Comparison of ENCODE assay signal across 15 cellular contexts in the genomic region with DNA sequence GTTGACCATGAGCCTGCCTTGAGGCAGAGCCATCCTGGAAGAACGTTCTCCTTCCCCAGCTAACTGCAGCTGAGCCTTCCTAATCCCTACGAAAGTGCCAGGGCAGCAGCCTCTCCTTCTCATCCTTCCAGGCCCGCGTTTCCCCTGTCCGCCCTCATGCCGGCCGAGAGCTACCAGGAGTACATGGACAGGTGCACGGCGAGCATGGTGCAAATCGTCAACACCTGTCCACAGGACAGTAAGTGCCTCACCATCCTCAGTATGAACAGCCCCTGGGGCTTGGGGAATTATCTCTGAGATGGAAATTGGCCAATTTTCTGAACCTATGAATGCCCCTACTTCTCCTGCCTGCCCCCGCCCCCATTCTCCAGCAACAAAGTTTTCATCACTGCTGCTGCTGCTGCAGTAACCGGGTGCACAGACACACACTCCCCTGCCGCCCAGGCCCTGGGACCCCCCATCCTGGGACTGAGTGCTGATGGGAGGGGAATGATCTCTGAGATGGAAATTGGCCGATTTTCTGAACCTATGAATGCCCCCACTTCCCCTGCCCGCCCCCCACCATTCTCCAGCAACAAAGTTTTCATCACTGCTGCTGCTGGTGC. TPM values are rescaled to one million over a fixed set of nuclear protein-coding genes. Genes with fewer than 3 reads are reported as not detected.
DNase-seq lines count a peak whose midpoint lies in the region; ATAC-seq and TF ChIP-seq lines count a peak whose summit lies in the region.
"Had no signal": no experiment of that assay in that cellular context is flagged by ENCODE, and none has a peak within 500 bp of the region (broad histone marks: within the 10 kb centered on the region; RNA-seq: fewer than 3 reads in every experiment).

No MANE protein-coding gene starts in this region.

- H2BK5ac ChIP-seq in trophoblast cell (ENCODE audit: low read depth, low read length, poor library complexity) = no peak overlapping the region

- no peak overlapping the region for H4K8ac ChIP-seq in trophoblast cell (ENCODE audit: low read depth, low read length)

- no peaks in the 10 kb centered on the region for H3K9me3 Mint-ChIP-seq in activated T-cell treated with anti-CD3 and anti-CD28 coated beads, Interleukin-2, amount 50 U/mL, for 4 hours
- no peaks in the 10 kb centered on the region for H3K9me3 Mint-ChIP-seq in CD8-positive, alpha-beta T cell
- H3K9me3 Mint-ChIP-seq in activated T-helper 17 cell treated with anti-CD3 and anti-CD28 coated beads, Interleukin-2, amount 50 U/mL, for 72 hours = peaks cover 3% of the 10 kb centered on the region
- H3K9me3 Mint-ChIP-seq: CD14-positive monocyte had no signal

- CTCF ChIA-PET in CD8-positive, alpha-beta T cell (lab: Charles Lee) = interaction anchor here (0.8 to 1.0 kb wide), 2 partner anchors 24 to 298 kb away, joined by 3 read pairs; no protein-coding TSS in a partner anchor

- intact Hi-C loops in CD8-positive, alpha-beta T cell (cut with DNase I, micrococcal nuclease) = loop anchor here in 1 of 2 experiments (5.0 to 10.0 kb wide), 2 partner anchors 41 to 208 kb away; a partner anchor contains a TSS

- H3K4me1 Mint-ChIP-seq in activated T-cell treated with anti-CD3 and anti-CD28 coated beads, Interleukin-2, amount 50 U/mL, for 4 hours (ENCODE audit: low read depth) = peaks cover 36% of the 10 kb centered on the region
- H3K4me1 Mint-ChIP-seq in CD8-positive, alpha-beta T cell (ENCODE audit: low read depth) = peaks cover 29% of the 10 kb centered on the region
- H3K4me1 Mint-ChIP-seq in activated T-helper 17 cell treated with anti-CD3 and anti-CD28 coated beads, Interleukin-2, amount 50 U/mL, for 72 hours = peaks cover 39% of the 10 kb centered on the region
- H3K4me1 Mint-ChIP-seq: CD14-positive monocyte had no signal

- no peaks in the 10 kb centered on the region for H3K9me3 ChIP-seq in CD8-positive, alpha-beta T cell (ENCODE audit: low read length)
- peaks cover 5% of the 10 kb centered on the region for H3K9me3 ChIP-seq in trophoblast cell (ENCODE audit: insufficient read depth, low read depth, low read length)

- TF ChIP-seq CTCF in CD8-positive, alpha-beta T cell (IDR thresholded peaks at IDR 0.05) = no peak

- H4K12ac ChIP-seq in trophoblast cell (ENCODE audit: low read depth, low read length) = no peak overlapping the region

- no peak overlapping the region for H2AFZ ChIP-seq in trophoblast cell (ENCODE audit: insufficient read depth, low read length, poor library complexity)

- H2BK12ac ChIP-seq in trophoblast cell (ENCODE audit: low read length) = no peak overlapping the region

- H2AK5ac ChIP-seq in trophoblast cell (ENCODE audit: low read length) = no peak overlapping the region

- peaks cover 66% of the 10 kb centered on the region for H3K36me3 Mint-ChIP-seq in activated T-cell treated with anti-CD3 and anti-CD28 coated beads, Interleukin-2, amount 50 U/mL, for 4 hours (ENCODE audit: insufficient read depth)
- H3K36me3 Mint-ChIP-seq in CD8-positive, alpha-beta T cell = peaks cover 92% of the 10 kb centered on the region
- H3K36me3 Mint-ChIP-seq in activated T-helper 17 cell treated with anti-CD3 and anti-CD28 coated beads, Interleukin-2, amount 50 U/mL, for 72 hours (ENCODE audit: low read depth) = peaks cover 97% of the 10 kb centered on the region
- H3K36me3 Mint-ChIP-seq: CD14-positive monocyte had no signal

- peak; percentile 10 for DNase-seq in activated T-cell treated with anti-CD3 and anti-CD28 coated beads, Interleukin-2, amount 50 U/mL, for 1 hour
- DNase-seq in activated T-cell treated with anti-CD3 and anti-CD28 coated beads, Interleukin-2, amount 50 U/mL, for 4 hours = no peak
- DNase-seq in CD8-positive, alpha-beta T cell = no peak
- DNase-seq in trophoblast cell = peak; percentile 68 to 82
- DNase-seq: NCI-H1105, NCI-H187, NCI-H345, NCI-H526, Right ventricle myocardium superior had no signal

- H3K27me3 Mint-ChIP-seq in activated T-cell treated with anti-CD3 and anti-CD28 coated beads, Interleukin-2, amount 50 U/mL, for 4 hours (ENCODE audit: low read depth) = no peaks in the 10 kb centered on the region
- no peaks in the 10 kb centered on the region for H3K27me3 Mint-ChIP-seq in CD8-positive, alpha-beta T cell (ENCODE audit: low read depth)
- H3K27me3 Mint-ChIP-seq in activated T-helper 17 cell treated with anti-CD3 and anti-CD28 coated beads, Interleukin-2, amount 50 U/mL, for 72 hours = no peaks in the 10 kb centered on the region

- peak overlapping the region; percentile 41 for H3K27ac Mint-ChIP-seq in CD8-positive, alpha-beta T cell
- peak overlapping the region; percentile 77 for H3K27ac Mint-ChIP-seq in activated T-helper 17 cell treated with anti-CD3 and anti-CD28 coated beads, Interleukin-2, amount 50 U/mL, for 72 hours
- H3K27ac Mint-ChIP-seq: CD14-positive monocyte had no signal

- WGBS in trophoblast cell (ENCODE audit: extremely low coverage, insufficient coverage, insufficient read length) = no CpG with 5 or more reads among the region's 15 CpGs

- H3K27me3 ChIP-seq in CD8-positive, alpha-beta T cell (ENCODE audit: insufficient read depth, low read length) = no peaks in the 10 kb centered on the region
- H3K27me3 ChIP-seq in trophoblast cell (ENCODE audit: insufficient read depth, low read length) = no peaks in the 10 kb centered on the region

- ATAC-seq in activated T-cell treated with anti-CD3 and anti-CD28 coated beads, Interleukin-2, amount 50 U/mL, for 4 hours = no peak
- no peak for ATAC-seq in CD8-positive, alpha-beta T cell
- ATAC-seq in activated T-helper 17 cell treated with anti-CD3 and anti-CD28 coated beads, Interleukin-2, amount 50 U/mL, for 72 hours (replicated peaks) = no peak
- ATAC-seq in HG03108 (IDR thresholded peaks at IDR 0.05; ENCODE audit: unreplicated experiment) (no peak), GM21447 (IDR thresholded peaks at IDR 0.05; ENCODE audit: unreplicated experiment) (no peak)

- no peak overlapping the region for H3K4me2 ChIP-seq in trophoblast cell (ENCODE audit: low read length)

- no peak overlapping the region for H3K27ac ChIP-seq in CD8-positive, alpha-beta T cell (ENCODE audit: low read depth, low read length)
- no peak overlapping the region for H3K27ac ChIP-seq in trophoblast cell (ENCODE audit: low read depth, low read length)

- H4K91ac ChIP-seq in trophoblast cell (ENCODE audit: low read depth, low read length) = no peak overlapping the region

- H3K36me3 ChIP-seq in CD8-positive, alpha-beta T cell (ENCODE audit: insufficient read depth, low read length) = peaks cover 49% of the 10 kb centered on the region
- H3K36me3 ChIP-seq in trophoblast cell (ENCODE audit: control insufficient read depth in 1 of 2, insufficient read depth in 2 of 2, low read length in 2 of 2) = no peaks in the 10 kb centered on the region

- no peak overlapping the region for H2BK120ac ChIP-seq in trophoblast cell (ENCODE audit: insufficient read depth, low read length, poor library complexity)

- no peak overlapping the region for H3K23ac ChIP-seq in trophoblast cell (ENCODE audit: low read length)

- no peak overlapping the region for H3K14ac ChIP-seq in trophoblast cell (ENCODE audit: low read length)

- POLR2A ChIA-PET in CD8-positive, alpha-beta T cell (lab: Charles Lee) = interaction anchor here (1.5 kb wide), 1 partner anchor 105 kb away, joined by 3 read pairs; no protein-coding TSS in a partner anchor

- no peaks in the 10 kb centered on the region for H3K79me2 ChIP-seq in trophoblast cell (ENCODE audit: control insufficient read depth, insufficient read depth, low read length, poor library complexity)

- no peak overlapping the region for H3K18ac ChIP-seq in trophoblast cell (ENCODE audit: low read length)

- no peak overlapping the region for H3K9ac ChIP-seq in trophoblast cell (ENCODE audit: low read length)

- no peaks in the 10 kb centered on the region for H3K79me1 ChIP-seq in trophoblast cell (ENCODE audit: low read length)

- H3K4me1 ChIP-seq in CD8-positive, alpha-beta T cell (ENCODE audit: insufficient read depth, low read length) = peaks cover 13% of the 10 kb centered on the region
- H3K4me1 ChIP-seq in trophoblast cell (ENCODE audit: control insufficient read depth in 1 of 2, insufficient read depth in 2 of 2, low read length in 2 of 2) = no peaks in the 10 kb centered on the region

- no peak overlapping the region for H3K4me3 Mint-ChIP-seq in activated T-cell treated with anti-CD3 and anti-CD28 coated beads, Interleukin-2, amount 50 U/mL, for 4 hours
- no peak overlapping the region for H3K4me3 Mint-ChIP-seq in CD8-positive, alpha-beta T cell
- no peak overlapping the region for H3K4me3 Mint-ChIP-seq in activated T-helper 17 cell treated with anti-CD3 and anti-CD28 coated beads, Interleukin-2, amount 50 U/mL, for 72 hours
- H3K4me3 Mint-ChIP-seq: CD14-positive monocyte had no signal

- H3K4me3 ChIP-seq in CD8-positive, alpha-beta T cell (ENCODE audit: low read depth, low read length) = no peak overlapping the region
- H3K4me3 ChIP-seq in trophoblast cell (ENCODE audit: low read depth, low read length) = no peak overlapping the region

- no peak overlapping the region for H3K4ac ChIP-seq in trophoblast cell (ENCODE audit: low read depth, low read length)

RNA-seq across cellular contexts. Expression of a gene that starts 39.6 kb away (rescaled TPM):
- total RNA-seq in activated T-cell treated with anti-CD3 and anti-CD28 coated beads, Interleukin-2, amount 50 U/mL, for 4 hours = 10 to 100 TPM in 2 of 3 donors, 1 to 10 TPM in 1; 8.8 to 13.7 (median 11.3) TPM
- total RNA-seq in CD8-positive, alpha-beta T cell = 10 to 100 TPM; 62.9 to 63.4 TPM
- total RNA-seq in activated T-helper 17 cell treated with anti-CD3 and anti-CD28 coated beads, Interleukin-2, amount 50 U/mL, for 72 hours = 10 to 100 TPM; 28.3 to 42.1 TPM
- polyA plus RNA-seq in trophoblast cell (2013) = 0.01 TPM in 1 of 2 replicates, not detected in the other
- total RNA-seq: HT1080, LHCN-M2, Right ventricle myocardium superior had no signal
- polyA plus RNA-seq: CD14-positive monocyte had no signal

RNA-seq across cellular contexts. Expression of a gene that starts 47.4 kb away (rescaled TPM):
- total RNA-seq in activated T-cell treated with anti-CD3 and anti-CD28 coated beads, Interleukin-2, amount 50 U/mL, for 4 hours = 1 to 10 TPM; 2.0 to 2.6 (median 2.1) TPM
- 1 to 10 TPM; 1.2 TPM for total RNA-seq in CD8-positive, alpha-beta T cell
- total RNA-seq in activated T-helper 17 cell treated with anti-CD3 and anti-CD28 coated beads, Interleukin-2, amount 50 U/mL, for 72 hours = 100 to 1,000 TPM in 1 of 2 donors, 10 to 100 TPM in 1; 24.0 to 163 TPM
- polyA plus RNA-seq in trophoblast cell (2013) = 0.08 and 0.18 TPM in 2 replicates
- total RNA-seq: HT1080, LHCN-M2, Right ventricle myocardium superior had no signal

RNA-seq across cellular contexts. Expression of a gene that starts 52.7 kb away (rescaled TPM):
- not detected for total RNA-seq in activated T-cell treated with anti-CD3 and anti-CD28 coated beads, Interleukin-2, amount 50 U/mL, for 4 hours
- under 1 TPM in 1 of 2 experiments, not detected in 1; 0.16 TPM for total RNA-seq in CD8-positive, alpha-beta T cell
- total RNA-seq in activated T-helper 17 cell treated with anti-CD3 and anti-CD28 coated beads, Interleukin-2, amount 50 U/mL, for 72 hours = under 1 TPM in 1 of 2 donors, not detected in 1; 0.82 TPM
- polyA plus RNA-seq in trophoblast cell (2013) = 0.12 and 0.17 TPM in 2 replicates
- total RNA-seq: HT1080, LHCN-M2, Right ventricle myocardium superior had no signal
- polyA plus RNA-seq: CD14-positive monocyte had no signal

Comparison
In these comparisons a context has a peak if more than half of its experiments do, and no peak if none do; other contexts are left out.
1. DNase-seq: peak in activated T-cell treated with anti-CD3 and anti-CD28 coated beads, Interleukin-2, amount 50 U/mL, for 1 hour (single experiment) and trophoblast cell (2 of 2); none in activated T-cell treated with anti-CD3 and anti-CD28 coated beads, Interleukin-2, amount 50 U/mL, for 4 hours (single experiment) and CD8-positive, alpha-beta T cell (0 of 7).
2. RNA of a gene that starts 47.4 kb away (total RNA-seq): 24.0 to 163 TPM in activated T-helper 17 cell treated with anti-CD3 and anti-CD28 coated beads, Interleukin-2, amount 50 U/mL, for 72 hours; 2.0 to 2.6 TPM in activated T-cell treated with anti-CD3 and anti-CD28 coated beads, Interleukin-2, amount 50 U/mL, for 4 hours and 1.2 TPM in CD8-positive, alpha-beta T cell; every median in the first group is over 4 times any median in the second.